In genomic region chr13:73397486-73398020, GRCh38 we compare ENCODE assay signal across 24 cellular contexts.
"Had no signal": no experiment of that assay in that cellular context is flagged by ENCODE, and none has a peak within 500 bp of the region (broad histone marks: within the 10 kb centered on the region; RNA-seq: fewer than 3 reads in every experiment).

No MANE protein-coding gene starts in this region.

- H3K4me1 ChIP-seq: adrenal gland had no signal

- H3K4me1 Mint-ChIP-seq: activated CD4-positive, alpha-beta T cell treated with anti-CD3 and anti-CD28 coated beads, Interleukin-2, amount 10 ng/mL, durations not matched to agents 7 days and 5 days; activated naive CD8-positive, alpha-beta T cell treated with anti-CD3 and anti-CD28 coated beads, Interleukin-2, amount 10 ng/mL, durations not matched to agents 7 days and 5 days; activated T-helper 17 cell treated with anti-CD3 and anti-CD28 coated beads, Interleukin-2, amount 50 U/mL, for 72 hours; T-cell had no signal

- H3K27me3 Mint-ChIP-seq: activated CD4-positive, alpha-beta memory T cell treated with anti-CD3 and anti-CD28 coated beads for 36 hours had no signal

- H3K36me3 ChIP-seq: adrenal gland had no signal

- DNase-seq: activated CD4-positive, alpha-beta memory T cell treated with anti-CD3 and anti-CD28 coated beads for 36 hours; activated CD4-positive, alpha-beta T cell treated with anti-CD3 and anti-CD28 coated beads, Interleukin-2, amount 10 ng/mL, durations not matched to agents 7 days and 5 days; activated CD4-positive, CD25-positive, alpha-beta regulatory T cell; activated CD8-positive, alpha-beta memory T cell treated with anti-CD3 and anti-CD28 coated beads for 24 hours; activated gamma-delta T cell; activated naive CD4-positive, alpha-beta T cell treated with anti-CD3 and anti-CD28 coated beads for 36 hours; activated naive CD8-positive, alpha-beta T cell treated with anti-CD3 and anti-CD28 coated beads, Interleukin-2, amount 10 ng/mL, durations not matched to agents 7 days and 5 days; activated T-cell treated with anti-CD3 and anti-CD28 coated beads, Interleukin-2, amount 50 U/mL, for 4 hours; adrenal gland; anterior cingulate cortex; KG1; NCI-H1092; NCI-H1417 treated with DMSO at 0.1 percent for 48 hours; NCI-H1694 treated with DMSO at 0.1 percent for 48 hours; NCI-H2081; NCI-H2171; NCI-H2227 treated with DMSO at 0.1 percent for 48 hours; NCI-H526; SIG-M5; T-cell; T-helper 2 cell; T1000 had no signal

- H3K9me3 ChIP-seq: adrenal gland had no signal

- H3K4me3 ChIP-seq: adrenal gland, SK-N-MC had no signal

- H3K27ac Mint-ChIP-seq: activated CD4-positive, alpha-beta memory T cell treated with anti-CD3 and anti-CD28 coated beads for 36 hours; activated CD4-positive, alpha-beta T cell treated with anti-CD3 and anti-CD28 coated beads, Interleukin-2, amount 10 ng/mL, durations not matched to agents 7 days and 5 days; activated naive CD4-positive, alpha-beta T cell treated with anti-CD3 and anti-CD28 coated beads for 36 hours; activated naive CD8-positive, alpha-beta T cell treated with anti-CD3 and anti-CD28 coated beads, Interleukin-2, amount 10 ng/mL, durations not matched to agents 7 days and 5 days; activated T-helper 17 cell treated with anti-CD3 and anti-CD28 coated beads, Interleukin-2, amount 50 U/mL, for 72 hours; T-cell had no signal

- H3K36me3 Mint-ChIP-seq: activated CD4-positive, alpha-beta memory T cell treated with anti-CD3 and anti-CD28 coated beads for 36 hours; activated naive CD8-positive, alpha-beta T cell treated with anti-CD3 and anti-CD28 coated beads, Interleukin-2, amount 10 ng/mL, durations not matched to agents 7 days and 5 days; T-cell had no signal

- H3K4me3 Mint-ChIP-seq: activated CD4-positive, alpha-beta memory T cell treated with anti-CD3 and anti-CD28 coated beads for 36 hours; activated CD4-positive, alpha-beta T cell treated with anti-CD3 and anti-CD28 coated beads, Interleukin-2, amount 10 ng/mL, durations not matched to agents 7 days and 5 days; activated naive CD4-positive, alpha-beta T cell treated with anti-CD3 and anti-CD28 coated beads for 36 hours; activated naive CD8-positive, alpha-beta T cell treated with anti-CD3 and anti-CD28 coated beads, Interleukin-2, amount 10 ng/mL, durations not matched to agents 7 days and 5 days; activated T-cell treated with anti-CD3 and anti-CD28 coated beads, Interleukin-2, amount 50 U/mL, for 4 hours; activated T-helper 17 cell treated with anti-CD3 and anti-CD28 coated beads, Interleukin-2, amount 50 U/mL, for 72 hours; T-cell had no signal

- ATAC-seq: activated T-cell treated with anti-CD3 and anti-CD28 coated beads, Interleukin-2, amount 50 U/mL, for 4 hours; activated T-helper 17 cell treated with anti-CD3 and anti-CD28 coated beads, Interleukin-2, amount 50 U/mL, for 72 hours; T-cell had no signal

- H3K27me3 ChIP-seq: adrenal gland had no signal

- H3K9me3 Mint-ChIP-seq: activated CD4-positive, alpha-beta memory T cell treated with anti-CD3 and anti-CD28 coated beads for 36 hours; activated CD4-positive, alpha-beta T cell treated with anti-CD3 and anti-CD28 coated beads, Interleukin-2, amount 10 ng/mL, durations not matched to agents 7 days and 5 days; activated naive CD4-positive, alpha-beta T cell treated with anti-CD3 and anti-CD28 coated beads for 36 hours; activated naive CD8-positive, alpha-beta T cell treated with anti-CD3 and anti-CD28 coated beads, Interleukin-2, amount 10 ng/mL, durations not matched to agents 7 days and 5 days; activated T-cell treated with anti-CD3 and anti-CD28 coated beads, Interleukin-2, amount 50 U/mL, for 4 hours; activated T-helper 17 cell treated with anti-CD3 and anti-CD28 coated beads, Interleukin-2, amount 50 U/mL, for 72 hours; T-cell had no signal

- H3K27ac ChIP-seq: adrenal gland, SK-N-MC had no signal
